9 cellular contexts compared by ENCODE assay signal in the genomic region with DNA sequence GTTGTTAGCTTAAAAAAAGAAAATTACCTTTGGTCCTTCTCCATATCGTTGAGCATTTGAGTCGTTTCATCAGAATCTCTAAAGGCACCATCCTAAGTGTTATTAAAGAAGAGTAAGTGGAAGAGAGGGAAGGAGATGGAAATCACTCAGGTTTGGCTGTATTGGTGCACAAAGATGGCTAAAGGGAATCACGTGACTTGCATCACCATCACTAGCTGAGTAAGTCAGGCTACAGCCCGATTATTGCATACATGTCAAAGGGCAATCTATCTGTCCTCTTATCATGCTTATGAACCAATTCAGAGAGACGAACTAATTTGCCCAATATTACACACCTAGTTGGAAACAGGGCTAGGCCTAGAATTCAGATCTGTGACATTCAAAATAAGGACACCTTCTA.
"Had no signal": no experiment of that assay in that cellular context is flagged by ENCODE, and none has a peak within 500 bp of the region (broad histone marks: within the 10 kb centered on the region; RNA-seq: fewer than 3 reads in every experiment).

No MANE protein-coding gene starts in this region.

- DNase-seq: H9, HCEC 1CT, IMR-90, KBM-7 had no signal

- ATAC-seq: GM23338 had no signal

- FAIRE-seq: H1, H54 had no signal

- H3K4me3 ChIP-seq: GM23338 had no signal

- H3K4me2 ChIP-seq: GM23338, KMS-11 had no signal

- H2AFZ ChIP-seq: GM23338 had no signal

- H3K27ac ChIP-seq: HL-60, KMS-11 had no signal

- H3K9ac ChIP-seq: KMS-11 had no signal
